ENCODE assay signal across 8 cellular contexts in genomic region chr3:48400824-48401433, GRCh38. TPM values are rescaled to one million over a fixed set of nuclear protein-coding genes. Genes with fewer than 3 reads are reported as not detected.
DNase-seq lines count a peak whose midpoint lies in the region; ATAC-seq and TF ChIP-seq lines count a peak whose summit lies in the region.

No MANE protein-coding gene starts in this region.

- H3K36me3 Mint-ChIP-seq in CD14-positive monocyte, result no peaks in the 10 kb centered on the region
- peaks cover 17 to 49% (median 32%) of the 10 kb centered on the region in 3 experiments for H3K36me3 Mint-ChIP-seq in H9 (ENCODE audit: insufficient read depth in 1 of 3, low read depth in 3 of 3)
- H3K36me3 Mint-ChIP-seq in activated T-cell treated with anti-CD3 and anti-CD28 coated beads, Interleukin-2, amount 50 U/mL, for 72 hours (ENCODE audit: insufficient read depth in 2 of 2), result no peaks in the 10 kb centered on the region

- H3K9me3 ChIP-seq in H9 (ENCODE audit: control insufficient read depth, low read depth, low read length) (no peaks in the 10 kb centered on the region), OCI-LY1 (ENCODE audit: low read length) (no peaks in the 10 kb centered on the region), neutrophil (no peaks in the 10 kb centered on the region), tibial artery (no peaks in the 10 kb centered on the region)

- no peaks in the 10 kb centered on the region for H3K79me1 ChIP-seq in H9 (ENCODE audit: insufficient read depth, low read depth, low read length, poor library complexity, severe bottlenecking)

- no CpG with 5 or more reads among the region's 6 CpGs for WGBS in H9 (ENCODE audit: extremely low coverage, insufficient read length, low lambda C conversion rate)

- no peak overlapping the region for H3K56ac ChIP-seq in H9 (ENCODE audit: insufficient read length, low read depth, low read length)

- H3K4me1 ChIP-seq in H9 (ENCODE audit: insufficient read depth, low read length) (0 out of 2 replicates have a peak, but pooled peaks cover 2% of the 10 kb centered on the region), OCI-LY1 (ENCODE audit: insufficient read depth, low read length, severe bottlenecking) (no peaks in the 10 kb centered on the region), neutrophil (ENCODE audit: control insufficient read depth in 1 of 2, insufficient read depth in 1 of 2, low read depth in 1 of 2, low read length in 1 of 2) (peaks cover 37 to 40% of the 10 kb centered on the region in 2 experiments), tibial artery (peaks cover 0 to 52% (median 47%) of the 10 kb centered on the region in 4 donors)

- H4K91ac ChIP-seq in H9 (ENCODE audit: insufficient read length, low read depth, low read length), result no peak overlapping the region

- intact Hi-C loops in CD14-positive monocyte (cut with micrococcal nuclease), result loop anchor here (1.0 to 5.0 kb wide), 3 partner anchors 35 to 286 kb away; partner anchors contain the start of gene NCKIPSD (in 2 of the 2)
- intact Hi-C loops in tibial artery (cut with DNase I; ENCODE audit: low total_unique reads), result loop anchor here (2.0 kb wide), 1 partner anchor 36 kb away; no protein-coding TSS in a partner anchor

- no peak overlapping the region for H2BK12ac ChIP-seq in H9 (ENCODE audit: insufficient read length, low read depth, low read length)

- H3K23me2 ChIP-seq in H9 (ENCODE audit: insufficient read length, low read depth, low read length, poor library complexity, severe bottlenecking), result no peaks in the 10 kb centered on the region

- peaks cover 0 to 4% (median 0%) of the 10 kb centered on the region in 3 donors for H3K27me3 Mint-ChIP-seq in CD14-positive monocyte (ENCODE audit: low read depth in 3 of 3)
- H3K27me3 Mint-ChIP-seq in H9 (ENCODE audit: low read depth), result peaks cover 2% of the 10 kb centered on the region
- H3K27me3 Mint-ChIP-seq in activated T-cell treated with anti-CD3 and anti-CD28 coated beads, Interleukin-2, amount 50 U/mL, for 72 hours (ENCODE audit: low read depth), result no peaks in the 10 kb centered on the region

- no peak overlapping the region for H3K4ac ChIP-seq in H9 (ENCODE audit: low read depth, low read length)

- H3K4me1 Mint-ChIP-seq in CD14-positive monocyte (peaks cover 18% of the 10 kb centered on the region), H9 (peaks cover 10% of the 10 kb centered on the region in 2 experiments)
- no peaks in the 10 kb centered on the region for H3K4me1 Mint-ChIP-seq in activated T-cell treated with anti-CD3 and anti-CD28 coated beads, Interleukin-2, amount 50 U/mL, for 72 hours (ENCODE audit: low read depth)

- H2AFZ ChIP-seq in H9 (ENCODE audit: low read length) (no peak overlapping the region), OCI-LY1 (ENCODE audit: low read length) (no peak overlapping the region)

- H3K4me3 Mint-ChIP-seq in CD14-positive monocyte (no peak overlapping the region), H9 (no peak overlapping the region)
- no peak overlapping the region for H3K4me3 Mint-ChIP-seq in activated T-cell treated with anti-CD3 and anti-CD28 coated beads, Interleukin-2, amount 50 U/mL, for 72 hours

- no peak overlapping the region for H2BK15ac ChIP-seq in H9 (ENCODE audit: low read depth, low read length)

- H3K27ac ChIP-seq in H9 (ENCODE audit: insufficient read length, low read depth, low read length) (no peak overlapping the region), OCI-LY1 (ENCODE audit: low read depth, low read length, poor library complexity, severe bottlenecking) (no peak overlapping the region), neutrophil (no peak overlapping the region), tibial artery (peak overlapping the region; percentile 84 to 85)

- H3K79me2 ChIP-seq in H9 (ENCODE audit: insufficient read depth, low read length), result no peaks in the 10 kb centered on the region
- no peaks in the 10 kb centered on the region for H3K79me2 ChIP-seq in OCI-LY1 (ENCODE audit: insufficient read depth, low read length)

- no peak overlapping the region for H3T11ph ChIP-seq in H9 (ENCODE audit: low read length)

- no peak overlapping the region for H2AK5ac ChIP-seq in H9 (ENCODE audit: insufficient read length, low read length)

- H2BK20ac ChIP-seq in H9 (ENCODE audit: low read depth, low read length, poor library complexity, severe bottlenecking), result no peak overlapping the region

- H3K9me2 ChIP-seq in OCI-LY1 (ENCODE audit: low read depth, low read length), result no peaks in the 10 kb centered on the region

- H3K27ac Mint-ChIP-seq in CD14-positive monocyte, result no peak overlapping the region
- H3K27ac Mint-ChIP-seq in H9, result 0 out of 7 replicates have a peak overlapping the region, but pooled peaks of 1 of the 3 experiments have one; percentile 22
- H3K27ac Mint-ChIP-seq in activated T-cell treated with anti-CD3 and anti-CD28 coated beads, Interleukin-2, amount 50 U/mL, for 72 hours, result no peak overlapping the region

- H3K9ac ChIP-seq in H9 (ENCODE audit: extremely low read depth, insufficient read length, low read length) (no peak overlapping the region), OCI-LY1 (ENCODE audit: low read length) (no peak overlapping the region)

- H3K4me2 ChIP-seq in H9 (ENCODE audit: insufficient read depth, insufficient read length, low read length) (no peak overlapping the region), OCI-LY1 (ENCODE audit: low read length) (no peak overlapping the region)

- ATAC-seq in activated T-cell treated with anti-CD3 and anti-CD28 coated beads, Interleukin-2, amount 50 U/mL, for 72 hours (replicated peaks in 1 of 2), result peak; percentile 76 to 82
- ATAC-seq in HG03342 (IDR thresholded peaks at IDR 0.05; ENCODE audit: unreplicated experiment), result no peak

- peak; percentile 82 for TF ChIP-seq CTCF in CD14-positive monocyte (IDR thresholded peaks at IDR 0.05)
- TF ChIP-seq CTCF in H9 (conservative IDR thresholded peaks at IDR 0.05), result peak; percentile 81
- peak; percentile 87 for TF ChIP-seq CTCF in OCI-LY1 (IDR thresholded peaks at IDR 0.05; ENCODE audit: low read length)
- peak; percentile 67 for TF ChIP-seq CTCF in fibroblast of villous mesenchyme (IDR thresholded peaks at IDR 0.05; ENCODE audit: insufficient read depth, low read depth, low read length)
- peak; percentile 85 for TF ChIP-seq CTCF in neutrophil (IDR thresholded peaks at IDR 0.05)
- peak; percentile 80 to 95 for TF ChIP-seq CTCF in tibial artery (IDR thresholded peaks at IDR 0.05)

- no peaks in the 10 kb centered on the region for H3K9me3 Mint-ChIP-seq in CD14-positive monocyte
- no peaks in the 10 kb centered on the region for H3K9me3 Mint-ChIP-seq in H9
- no peaks in the 10 kb centered on the region for H3K9me3 Mint-ChIP-seq in activated T-cell treated with anti-CD3 and anti-CD28 coated beads, Interleukin-2, amount 50 U/mL, for 72 hours

- no peak overlapping the region for H2BK5ac ChIP-seq in H9 (ENCODE audit: insufficient read length, low read length)

- H3K36me3 ChIP-seq in OCI-LY1 (ENCODE audit: insufficient read depth, low read length) (no peaks in the 10 kb centered on the region), neutrophil (no peaks in the 10 kb centered on the region), tibial artery (peaks cover 18 to 33% (median 31%) of the 10 kb centered on the region in 3 donors)

- H4K20me1 ChIP-seq in H9 (ENCODE audit: control insufficient read depth, insufficient read depth, insufficient read length), result no peaks in the 10 kb centered on the region
- no peaks in the 10 kb centered on the region for H4K20me1 ChIP-seq in OCI-LY1 (ENCODE audit: insufficient read depth, low read length)

- H2BK120ac ChIP-seq in H9 (ENCODE audit: low read depth, low read length, poor library complexity, severe bottlenecking), result no peak overlapping the region

- no peak overlapping the region for H3K4me3 ChIP-seq in OCI-LY1 (ENCODE audit: low read depth, low read length, poor library complexity, severe bottlenecking)
- no peak overlapping the region for H3K4me3 ChIP-seq in fibroblast of villous mesenchyme (ENCODE audit: low read depth, low read length)
- H3K4me3 ChIP-seq in neutrophil (ENCODE audit: low read depth in 1 of 2, low read length in 1 of 2), result no peak overlapping the region
- H3K4me3 ChIP-seq in tibial artery, result no peak overlapping the region

- H3K27me3 ChIP-seq in H9 (ENCODE audit: insufficient read depth, low read length) (no peaks in the 10 kb centered on the region), OCI-LY1 (ENCODE audit: insufficient read depth, low read length) (0 out of 2 replicates have a peak, but pooled peaks cover 8% of the 10 kb centered on the region), neutrophil (no peaks in the 10 kb centered on the region), tibial artery (no peaks in the 10 kb centered on the region)

- H4K8ac ChIP-seq in H9 (replicated peaks; ENCODE audit: insufficient read length, low read depth, low read length), result no peak overlapping the region

- no peak overlapping the region for H3K14ac ChIP-seq in H9 (ENCODE audit: insufficient read depth, low read length)

- H3K18ac ChIP-seq in H9 (ENCODE audit: insufficient read length, low read depth, low read length), result no peak overlapping the region

- H3K23ac ChIP-seq in H9 (ENCODE audit: insufficient read length, low read depth, low read length), result no peak overlapping the region

- no peak for DNase-seq in CD14-positive monocyte (ENCODE audit: low spot score)
- peak; percentile 69 for DNase-seq in H9
- peak; percentile 61 to 62 for DNase-seq in activated T-cell treated with anti-CD3 and anti-CD28 coated beads, Interleukin-2, amount 50 U/mL, for 72 hours
- peak; percentile 65 for DNase-seq in fibroblast of villous mesenchyme (ENCODE audit: low read depth)
- peak in 1 of 2 donors; percentile 72 for DNase-seq in tibial artery

- no peak overlapping the region for H4K5ac ChIP-seq in H9 (ENCODE audit: insufficient read length, low read depth, low read length)

- no peaks in the 10 kb centered on the region for H3F3A ChIP-seq in OCI-LY1 (ENCODE audit: insufficient read depth, low read length)

RNA-seq across cellular contexts. Expression of gene FBXW12, which starts 28.9 kb away (rescaled TPM):
- polyA plus RNA-seq in CD14-positive monocyte, result not detected
- total RNA-seq in H9 (2021) (0.59 and 0.74 TPM in 2 replicates), fibroblast of villous mesenchyme (not detected in 2 replicates)
- not detected for total RNA-seq in activated T-cell treated with anti-CD3 and anti-CD28 coated beads, Interleukin-2, amount 50 U/mL, for 72 hours

RNA-seq across cellular contexts. Expression of gene PLXNB1, which starts 29.0 kb away (rescaled TPM):
- polyA plus RNA-seq in CD14-positive monocyte, result under 1 TPM in 1 of 2 donors, not detected in 1; 0.14 TPM
- total RNA-seq in H9 (2021) (175 and 184 TPM in 2 replicates), fibroblast of villous mesenchyme (26.1 and 35.0 TPM in 2 replicates)
- 1 to 10 TPM; 3.2 to 6.1 TPM for total RNA-seq in activated T-cell treated with anti-CD3 and anti-CD28 coated beads, Interleukin-2, amount 50 U/mL, for 72 hours

RNA-seq across cellular contexts. Expression of gene CCDC51, which starts 39.0 kb away (rescaled TPM):
- polyA plus RNA-seq in CD14-positive monocyte, result 1 to 10 TPM; 5.4 to 5.9 TPM
- 20.0 and 22.0 TPM in 2 replicates for total RNA-seq in H9 (2021)
- 10 to 100 TPM; 13.5 to 16.7 TPM for total RNA-seq in activated T-cell treated with anti-CD3 and anti-CD28 coated beads, Interleukin-2, amount 50 U/mL, for 72 hours
- total RNA-seq in fibroblast of villous mesenchyme, result 15.5 and 21.2 TPM in 2 replicates

RNA-seq across cellular contexts. Expression of gene TMA7, which starts 39.1 kb away (rescaled TPM):
- 100 to 1,000 TPM; 478 to 559 TPM for polyA plus RNA-seq in CD14-positive monocyte
- total RNA-seq in H9 (2021), result 305 and 309 TPM in 2 replicates
- total RNA-seq in activated T-cell treated with anti-CD3 and anti-CD28 coated beads, Interleukin-2, amount 50 U/mL, for 72 hours, result 100 to 1,000 TPM; 263 to 285 TPM
- 186 and 216 TPM in 2 replicates for total RNA-seq in fibroblast of villous mesenchyme

RNA-seq across cellular contexts. Expression of gene ATRIP, which starts 45.6 kb away (rescaled TPM):
- 1 to 10 TPM; 1.8 to 2.8 TPM for polyA plus RNA-seq in CD14-positive monocyte
- total RNA-seq in H9 (2021) (16.3 and 17.5 TPM in 2 replicates), fibroblast of villous mesenchyme (5.5 and 7.8 TPM in 2 replicates)
- total RNA-seq in activated T-cell treated with anti-CD3 and anti-CD28 coated beads, Interleukin-2, amount 50 U/mL, for 72 hours, result 10 to 100 TPM; 15.6 to 19.9 TPM

Comparison
In these comparisons a context has a peak if more than half of its experiments do, and no peak if none do; other contexts are left out.
1. H3K27ac ChIP-seq: peak in tibial artery (2 of 2); none in H9 (single experiment), OCI-LY1 (single experiment) and neutrophil (single experiment).
2. Peak in every context shown above with its lines, with median percentiles within 50 percentile points of each other: CTCF ChIP-seq.